ENCODE assay signal across 11 cellular contexts in genomic region chr19:15779756-15780476, GRCh38. TPM values are rescaled to one million over a fixed set of nuclear protein-coding genes. Genes with fewer than 3 reads are reported as not detected.
DNase-seq lines count a peak whose midpoint lies in the region; ATAC-seq, FAIRE-seq and TF ChIP-seq lines count a peak whose summit lies in the region.
"Had no signal": no experiment of that assay in that cellular context is flagged by ENCODE, and none has a peak within 500 bp of the region (broad histone marks: within the 10 kb centered on the region; RNA-seq: fewer than 3 reads in every experiment).

No MANE protein-coding gene starts in this region.

- TF ChIP-seq EP300 in A549 (IDR thresholded peaks at IDR 0.05), result no peak

- POLR2A ChIA-PET in A549 (lab: Yijun Ruan, JAX), result no interaction called here

- no peak for TF ChIP-seq POLR2A in A549 (IDR thresholded peaks at IDR 0.05; ENCODE audit: low read length)

- TF ChIP-seq CTCF in A549 (IDR thresholded peaks at IDR 0.05) (no peak), fibroblast of pulmonary artery (IDR thresholded peaks at IDR 0.05; ENCODE audit: low read length, missing control alignments) (no peak)

- no peak for TF ChIP-seq RAD21 in A549 (conservative IDR thresholded peaks at IDR 0.05 in 1 of 2, IDR thresholded peaks at IDR 0.05 in 1 of 2)

- no peak overlapping the region for H3K27ac ChIP-seq in A549
- H3K27ac ChIP-seq: WERI-Rb-1 had no signal

- H3K4me3 ChIP-seq in A549 (no peak overlapping the region), fibroblast of pulmonary artery (replicated peaks; ENCODE audit: low read depth, low read length) (no peak overlapping the region)

- DNase-seq in A549 (ENCODE audit: low read depth in 1 of 2, low spot score in 1 of 2) (peak in 1 of 2 experiments; percentile 12), NCI-H446 (lab: John Stamatoyannopoulos, UW) (peak; percentile 43 to 62), fibroblast of pulmonary artery (ENCODE audit: low read depth) (peak; percentile 13), occipital lobe (lab: John Stamatoyannopoulos, UW) (peak; percentile 62), ACHN (no peak), NCI-H510A (lab: John Stamatoyannopoulos, UW) (no peak), NCI-H774 (lab: John Stamatoyannopoulos, UW) (no peak)
- DNase-seq: CD8-positive, alpha-beta memory T cell; IMR-90; WERI-Rb-1 had no signal

- no peak overlapping the region for H3K4me2 ChIP-seq in A549

- WGBS in A549 (ENCODE audit: missing lambda C conversion rate), result 26% methylated on average over 8 of the region's 10 CpGs

- FAIRE-seq in A549 (lab: Jason Lieb, UNC), result no peak

- ATAC-seq in A549 (peak; percentile 64 to 66), GM21723 (IDR thresholded peaks at IDR 0.05; ENCODE audit: unreplicated experiment) (no peak)

- in situ Hi-C loops in ACHN (cut with HindIII; ENCODE audit: low pct_ligation_motif_present, low pct_unique_long_range_greater_than_20kb, low sequenced_read_pairs), result no loop called here

- CTCF ChIA-PET in A549 (lab: Yijun Ruan, JAX), result no interaction called here

- no peaks in the 10 kb centered on the region for H3K4me1 ChIP-seq in A549

- H3K9me3 ChIP-seq in A549, result no peaks in the 10 kb centered on the region

TF ChIP-seq in A549, 52 proteins besides CTCF, POLR2A, EP300 and RAD21:
- TF ChIP-seq HEYL (CRISPR knock-in tag; IDR thresholded peaks at IDR 0.05), result no peak
TF ChIP-seq in A549: peak in this region for 0.

RNA-seq across cellular contexts. Expression of gene OR10H5, which starts 7.5 kb away (rescaled TPM):
- not detected in 2 replicates for polyA plus RNA-seq in A549 (2011; rRNA removed)
- polyA plus RNA-seq in A549 (2012; cell fraction: cytosol; rRNA removed), result not detected in 2 replicates
- polyA plus RNA-seq in A549 (2012; cell fraction: nucleus; rRNA removed), result not detected in 2 replicates
- not detected in 3 replicates for polyA plus RNA-seq in A549 (2017; fragmentation: RNase III; extraction: RNeasy Plus Mini Kit Qiagen cat#74134 plus additional on column Dnase treatment)
- not detected in 2 replicates for polyA minus RNA-seq in A549 (2011; rRNA and poly(A)+ RNA removed)
- not detected for total RNA-seq in occipital lobe
- total RNA-seq: CD8-positive, alpha-beta memory T cell; IMR-90 had no signal
- polyA plus RNA-seq: CD8-positive, alpha-beta memory T cell; IMR-90 had no signal

RNA-seq across cellular contexts. Expression of gene OR10H1, which starts 35.5 kb away (rescaled TPM):
- polyA plus RNA-seq in A549 (2011; rRNA removed) (not detected in 2 replicates), A549 (2017; fragmentation: RNase III; extraction: RNeasy Plus Mini Kit Qiagen cat#74134 plus additional on column Dnase treatment) (not detected in 3 replicates)
- not detected in 2 replicates for polyA plus RNA-seq in A549 (2012; cell fraction: cytosol; rRNA removed)
- polyA plus RNA-seq in A549 (2012; cell fraction: nucleus; rRNA removed), result not detected in 2 replicates
- not detected in 2 replicates for polyA minus RNA-seq in A549 (2011; rRNA and poly(A)+ RNA removed)
- not detected for total RNA-seq in occipital lobe
- total RNA-seq: CD8-positive, alpha-beta memory T cell; IMR-90 had no signal
- polyA plus RNA-seq: CD8-positive, alpha-beta memory T cell; IMR-90 had no signal

RNA-seq across cellular contexts. Expression of gene OR10H3, which starts 42.1 kb away (rescaled TPM):
- not detected in 2 replicates for polyA plus RNA-seq in A549 (2011; rRNA removed)
- polyA plus RNA-seq in A549 (2012; cell fraction: cytosol; rRNA removed), result not detected in 2 replicates
- not detected in 2 replicates for polyA plus RNA-seq in A549 (2012; cell fraction: nucleus; rRNA removed)
- polyA plus RNA-seq in A549 (2017; fragmentation: RNase III; extraction: RNeasy Plus Mini Kit Qiagen cat#74134 plus additional on column Dnase treatment), result not detected in 3 replicates
- polyA minus RNA-seq in A549 (2011; rRNA and poly(A)+ RNA removed), result not detected in 2 replicates
- not detected for total RNA-seq in occipital lobe
- total RNA-seq: CD8-positive, alpha-beta memory T cell; IMR-90 had no signal
- polyA plus RNA-seq: CD8-positive, alpha-beta memory T cell; IMR-90 had no signal

RNA-seq across cellular contexts. Expression of gene OR10H2, which starts 52.1 kb away (rescaled TPM):
- polyA plus RNA-seq in A549 (2011; rRNA removed) (not detected in 2 replicates), A549 (2017; fragmentation: RNase III; extraction: RNeasy Plus Mini Kit Qiagen cat#74134 plus additional on column Dnase treatment) (not detected in 3 replicates)
- polyA plus RNA-seq in A549 (2012; cell fraction: cytosol; rRNA removed), result not detected in 2 replicates
- polyA plus RNA-seq in A549 (2012; cell fraction: nucleus; rRNA removed), result 0.16 TPM in 1 of 2 replicates, not detected in the other
- not detected in 2 replicates for polyA minus RNA-seq in A549 (2011; rRNA and poly(A)+ RNA removed)
- not detected for total RNA-seq in occipital lobe
- total RNA-seq: CD8-positive, alpha-beta memory T cell; IMR-90 had no signal
- polyA plus RNA-seq: CD8-positive, alpha-beta memory T cell; IMR-90 had no signal

Comparison
In these comparisons a context has a peak if more than half of its experiments do, and no peak if none do; other contexts are left out.
1. DNase-seq: peak in NCI-H446 (2 of 2), fibroblast of pulmonary artery (single experiment) and occipital lobe (single experiment); none in ACHN (single experiment), NCI-H510A (single experiment) and NCI-H774 (single experiment).